Comparison of ENCODE assay signal across 8 cellular contexts in genomic region chr13:114226699-114227323, GRCh38. TPM values are rescaled to one million over a fixed set of nuclear protein-coding genes. Genes with fewer than 3 reads are reported as not detected.
DNase-seq lines count a peak whose midpoint lies in the region; ATAC-seq and TF ChIP-seq lines count a peak whose summit lies in the region.

No MANE protein-coding gene starts in this region.

- H3K36me3 Mint-ChIP-seq in central memory CD8-positive, alpha-beta T cell (ENCODE audit: insufficient read depth), result peaks cover 4% of the 10 kb centered on the region

- peak; percentile 96 for TF ChIP-seq CTCF in AG04449 (IDR thresholded peaks at IDR 0.05; ENCODE audit: insufficient read depth, low read length, missing control alignments)

- POLR2A ChIA-PET in AG04449 (lab: Yijun Ruan, JAX), result no interaction called here

- H3K27ac Mint-ChIP-seq in central memory CD8-positive, alpha-beta T cell (ENCODE audit: low read depth), result no peak overlapping the region

- ATAC-seq in GM18511 (IDR thresholded peaks at IDR 0.05; ENCODE audit: unreplicated experiment) (peak; percentile 86), HG03139 (IDR thresholded peaks at IDR 0.05; ENCODE audit: unreplicated experiment) (peak; percentile 72), left lobe of liver (peak; percentile 89)
- peak; percentile 80 for ATAC-seq in central memory CD8-positive, alpha-beta T cell (replicated peaks; ENCODE audit: extremely low read depth, poor library complexity, severe bottlenecking)

- peaks cover 15% of the 10 kb centered on the region for H3K4me1 Mint-ChIP-seq in central memory CD8-positive, alpha-beta T cell

- H3K9me3 Mint-ChIP-seq in central memory CD8-positive, alpha-beta T cell, result no peaks in the 10 kb centered on the region

- H3K4me3 ChIP-seq in AG04449 (ENCODE audit: low read depth, low read length), result no peak overlapping the region

- CTCF ChIA-PET in AG04449 (lab: Yijun Ruan, JAX), result interaction anchor here (0.7 to 2.5 kb wide), 19 partner anchors 10 to 424 kb away, joined by 3 to 10 read pairs (median 4); no protein-coding TSS in a partner anchor

- DNase-seq in AG04449 (ENCODE audit: low read depth, low spot score), result no peak
- peak; percentile 66 for DNase-seq in NCI-H226
- peak; percentile 80 to 84 for DNase-seq in activated CD4-positive, alpha-beta T cell treated with anti-CD3 and anti-CD28 coated beads for 24 hours (ENCODE audit: low read depth in 2 of 2)
- DNase-seq in central memory CD8-positive, alpha-beta T cell (ENCODE audit: low spot score in 2 of 2), result peak; percentile 76 to 83
- DNase-seq in left lobe of liver (ENCODE audit: low spot score), result peak; percentile 90
- DNase-seq in stimulated activated CD4-positive, alpha-beta T cell treated with anti-CD3 and anti-CD28 coated beads, Interleukin-4, amount 100 ng/mL, for 24 hours, result peak; percentile 90

- peaks cover 15% of the 10 kb centered on the region for H3K27me3 Mint-ChIP-seq in central memory CD8-positive, alpha-beta T cell

- H3K4me3 Mint-ChIP-seq in central memory CD8-positive, alpha-beta T cell, result no peak overlapping the region

RNA-seq across cellular contexts. Expression of gene CDC16, which starts 7.9 kb away (rescaled TPM):
- 28.1 TPM for total RNA-seq in left lobe of liver

RNA-seq across cellular contexts. Expression of gene CFAP97D2, which starts 47.8 kb away (rescaled TPM):
- not detected for total RNA-seq in left lobe of liver

RNA-seq across cellular contexts. Expression of gene UPF3A, which starts 54.6 kb away (rescaled TPM):
- total RNA-seq in left lobe of liver, result 22.0 TPM
